1 cellular context compared by ENCODE assay signal in genomic region chr20:60009826-60010616, GRCh38.
TF ChIP-seq lines count a peak whose summit lies in the region.

No MANE protein-coding gene starts in this region.

TF ChIP-seq in GM12878, 131 proteins besides CTCF, POLR2A, EP300 and RAD21 (continued from another document):
- TF ChIP-seq PRDM15 (CRISPR knock-in tag; IDR thresholded peaks at IDR 0.05) (no peak), E4F1 (IDR thresholded peaks at IDR 0.05; ENCODE audit: borderline replicate concordance, partially characterized antibody) (no peak), PKNOX1 (IDR thresholded peaks at IDR 0.05) (no peak), GATAD2B (conservative IDR thresholded peaks at IDR 0.05; ENCODE audit: low read depth) (no peak), HDAC2 (IDR thresholded peaks at IDR 0.05) (no peak), SIN3A (IDR thresholded peaks at IDR 0.05; ENCODE audit: low read depth, low read length) (no peak), MXI1 (IDR thresholded peaks at IDR 0.05; ENCODE audit: low read depth, low read length) (no peak), SPI1 (IDR thresholded peaks at IDR 0.05; ENCODE audit: borderline replicate concordance, insufficient read depth, low read depth, low read length) (no peak), SMAD1 (IDR thresholded peaks at IDR 0.05; ENCODE audit: low read depth, partially characterized antibody) (no peak), ZBTB4 (CRISPR knock-in tag; IDR thresholded peaks at IDR 0.05) (no peak), ZBED1 (IDR thresholded peaks at IDR 0.05; ENCODE audit: borderline replicate concordance) (no peak)
